In genomic region chr4:53905935-53906377, GRCh38 we compare ENCODE assay signal across 8 cellular contexts.
DNase-seq lines count a peak whose midpoint lies in the region; TF ChIP-seq lines count a peak whose summit lies in the region.

No MANE protein-coding gene starts in this region.

- H3K27me3 Mint-ChIP-seq in T-helper 1 cell treated with Interleukin-12 subunit alpha and Interleukin-12 subunit beta and Interleukin-4 antibody, amounts not matched to agents 30 μg/mL and 1 μg/mL, for 36 hours (ENCODE audit: low read depth) = peaks cover 40% of the 10 kb centered on the region

- no peak for TF ChIP-seq CTCF in RWPE1 (conservative IDR thresholded peaks at IDR 0.05; ENCODE audit: low read depth)

- POLR2A ChIA-PET in RWPE1 (lab: Yijun Ruan, JAX; ENCODE audit: low non-redundant PET) = no interaction called here

- no peak overlapping the region for H3K27ac Mint-ChIP-seq in T-helper 1 cell treated with Interleukin-12 subunit alpha and Interleukin-12 subunit beta and Interleukin-4 antibody, amounts not matched to agents 30 μg/mL and 1 μg/mL, for 36 hours

- CTCF ChIA-PET in RWPE1 (lab: Yijun Ruan, JAX) = interaction anchor here (2.5 kb wide), 1 partner anchor 327 kb away, joined by 14 read pairs; no protein-coding TSS in a partner anchor

- DNase-seq in NCI-H1417 (lab: John Stamatoyannopoulos, UW) (peak in 2 of 3 experiments; percentile 11 to 17), NCI-H1417 treated with DMSO at 0.1 percent for 48 hours (lab: John Stamatoyannopoulos, UW) (no peak), HK-2 (ENCODE audit: unreplicated experiment) (peak; percentile 16), fibroblast of the conjunctiva (ENCODE audit: low read depth) (peak; percentile 63), occipital lobe (lab: John Stamatoyannopoulos, UW) (peak; percentile 9), RWPE1 (ENCODE audit: low spot score) (no peak), NCI-H2196 treated with DMSO at 0.1 percent for 48 hours (lab: John Stamatoyannopoulos, UW; ENCODE audit: unreplicated experiment) (no peak)

- no peaks in the 10 kb centered on the region for H3K9me3 Mint-ChIP-seq in T-helper 1 cell treated with Interleukin-12 subunit alpha and Interleukin-12 subunit beta and Interleukin-4 antibody, amounts not matched to agents 30 μg/mL and 1 μg/mL, for 36 hours

- H3K4me1 Mint-ChIP-seq in T-helper 1 cell treated with Interleukin-12 subunit alpha and Interleukin-12 subunit beta and Interleukin-4 antibody, amounts not matched to agents 30 μg/mL and 1 μg/mL, for 36 hours (ENCODE audit: low read depth) = peaks cover 14% of the 10 kb centered on the region

- no peaks in the 10 kb centered on the region for H3K36me3 Mint-ChIP-seq in T-helper 1 cell treated with Interleukin-12 subunit alpha and Interleukin-12 subunit beta and Interleukin-4 antibody, amounts not matched to agents 30 μg/mL and 1 μg/mL, for 36 hours (ENCODE audit: low read depth)

- peak overlapping the region; percentile 75 for H3K4me3 Mint-ChIP-seq in T-helper 1 cell treated with Interleukin-12 subunit alpha and Interleukin-12 subunit beta and Interleukin-4 antibody, amounts not matched to agents 30 μg/mL and 1 μg/mL, for 36 hours

- H3K27ac ChIP-seq in RWPE1 = no peak overlapping the region

Comparison
In these comparisons a context has a peak if more than half of its experiments do, and no peak if none do; other contexts are left out.
1. DNase-seq: peak in NCI-H1417 (2 of 3), HK-2 (single experiment), fibroblast of the conjunctiva (single experiment) and occipital lobe (single experiment); none in NCI-H1417 treated with DMSO at 0.1 percent for 48 hours (single experiment), RWPE1 (single experiment) and NCI-H2196 treated with DMSO at 0.1 percent for 48 hours (single experiment).